Comparison of ENCODE assay signal across 8 cellular contexts in genomic region chr1:66764994-66765578, GRCh38. TPM values are rescaled to one million over a fixed set of nuclear protein-coding genes. Genes with fewer than 3 reads are reported as not detected.
DNase-seq lines count a peak whose midpoint lies in the region; ATAC-seq and TF ChIP-seq lines count a peak whose summit lies in the region.

No MANE protein-coding gene starts in this region.

- no peaks in the 10 kb centered on the region for H3K4me1 Mint-ChIP-seq in WTC11

- H3K36me3 Mint-ChIP-seq in WTC11, result no peaks in the 10 kb centered on the region

- H3K27ac ChIP-seq in thyroid gland, result no peak overlapping the region

- peak; percentile 76 for ATAC-seq in HG02798 (IDR thresholded peaks at IDR 0.05; ENCODE audit: poor library complexity, unreplicated experiment)
- ATAC-seq in WTC11, result peak; percentile 34; the same call in 1 of the 2 replicates

- POLR2A ChIA-PET in WTC11 (lab: Charles Lee), result no interaction called here

- CTCF ChIA-PET in WTC11 (lab: Charles Lee), result interaction anchor here (0.5 to 2.9 kb wide), 11 partner anchors 18 to 1701 kb away, joined by 3 to 20 read pairs (median 3); partner anchors contain the start of genes DNAI4 and MIER1

- H3K4me1 ChIP-seq in thyroid gland, result no peaks in the 10 kb centered on the region

- TF ChIP-seq CTCF in WTC11 (IDR thresholded peaks at IDR 0.05) (peak; percentile 35; the same call in 1 of the 2 replicates), thyroid gland (IDR thresholded peaks at IDR 0.05) (peak in 4 of 6 experiments; percentile 39 to 65 (median 62))

- DNase-seq in NCI-H146 (lab: John Stamatoyannopoulos, UW), result peak; percentile 3
- no peak for DNase-seq in NCI-H146 treated with DMSO at 0.1 percent for 48 hours (lab: John Stamatoyannopoulos, UW; ENCODE audit: unreplicated experiment)
- DNase-seq in NCI-H2107 (lab: John Stamatoyannopoulos, UW), result peak; percentile 33
- DNase-seq in WTC11 (ENCODE audit: low spot score), result peak; percentile 16
- DNase-seq in effector CD8-positive, alpha-beta T cell (lab: John Stamatoyannopoulos, UW), result peak; percentile 15
- DNase-seq in midbrain (lab: John Stamatoyannopoulos, UW), result peak; percentile 54
- DNase-seq in thyroid gland, result peak; percentile 7 to 8

- no peaks in the 10 kb centered on the region for H3K27me3 Mint-ChIP-seq in WTC11 (ENCODE audit: low read depth)

- H3K27ac Mint-ChIP-seq in WTC11, result no peak overlapping the region

- H3K27me3 ChIP-seq in thyroid gland, result no peaks in the 10 kb centered on the region

- peaks cover 14% of the 10 kb centered on the region for H3K9me3 Mint-ChIP-seq in WTC11

- 21 to 29% methylated on average over 3 of the region's 3 CpGs for WGBS in thyroid gland, 2 donors

- H3K4me3 Mint-ChIP-seq in WTC11, result no peak overlapping the region

- no peaks in the 10 kb centered on the region for H3K36me3 ChIP-seq in thyroid gland

- intact Hi-C loops in thyroid gland (cut with DNase I), result loop anchor here (5.0 kb wide), 1 partner anchor 382 kb away; no protein-coding TSS in a partner anchor

- H3K4me3 ChIP-seq in thyroid gland (replicated peaks in 1 of 3), result no peak overlapping the region

- no peak for TF ChIP-seq POLR2A in thyroid gland (IDR thresholded peaks at IDR 0.05)

- no peaks in the 10 kb centered on the region for H3K9me3 ChIP-seq in thyroid gland

TF ChIP-seq in WTC11, 78 proteins besides CTCF, POLR2A, EP300 and RAD21:
- TF ChIP-seq ZSCAN18 (CRISPR knock-in tag; IDR thresholded peaks at IDR 0.05) (no peak), ZNF281 (CRISPR knock-in tag; IDR thresholded peaks at IDR 0.05) (no peak), TP53 (CRISPR knock-in tag; IDR thresholded peaks at IDR 0.05) (no peak), ZMAT4 (CRISPR knock-in tag; IDR thresholded peaks at IDR 0.05) (no peak), PREB (CRISPR knock-in tag; IDR thresholded peaks at IDR 0.05; ENCODE audit: borderline replicate concordance) (no peak), E2F4 (CRISPR knock-in tag; IDR thresholded peaks at IDR 0.05; ENCODE audit: borderline replicate concordance, low read depth) (no peak)
TF ChIP-seq in WTC11: peak in this region for 0.

RNA-seq across cellular contexts. Expression of gene DYNLT5, which starts 12.8 kb away (rescaled TPM):
- total RNA-seq in WTC11 (2021), result 1.3 to 1.8 TPM (median 1.6 TPM) in 3 replicates
- 1 to 10 TPM in 3 of 4 donors, not detected in 1; 1.7 to 4.7 (median 3.0) TPM for total RNA-seq in thyroid gland

RNA-seq across cellular contexts. Expression of gene INSL5, which starts 36.0 kb away (rescaled TPM):
- total RNA-seq in WTC11 (2021), result not detected in 3 replicates
- total RNA-seq in thyroid gland, result not detected
